Comparison of ENCODE assay signal across 7 cellular contexts in the genomic region with DNA sequence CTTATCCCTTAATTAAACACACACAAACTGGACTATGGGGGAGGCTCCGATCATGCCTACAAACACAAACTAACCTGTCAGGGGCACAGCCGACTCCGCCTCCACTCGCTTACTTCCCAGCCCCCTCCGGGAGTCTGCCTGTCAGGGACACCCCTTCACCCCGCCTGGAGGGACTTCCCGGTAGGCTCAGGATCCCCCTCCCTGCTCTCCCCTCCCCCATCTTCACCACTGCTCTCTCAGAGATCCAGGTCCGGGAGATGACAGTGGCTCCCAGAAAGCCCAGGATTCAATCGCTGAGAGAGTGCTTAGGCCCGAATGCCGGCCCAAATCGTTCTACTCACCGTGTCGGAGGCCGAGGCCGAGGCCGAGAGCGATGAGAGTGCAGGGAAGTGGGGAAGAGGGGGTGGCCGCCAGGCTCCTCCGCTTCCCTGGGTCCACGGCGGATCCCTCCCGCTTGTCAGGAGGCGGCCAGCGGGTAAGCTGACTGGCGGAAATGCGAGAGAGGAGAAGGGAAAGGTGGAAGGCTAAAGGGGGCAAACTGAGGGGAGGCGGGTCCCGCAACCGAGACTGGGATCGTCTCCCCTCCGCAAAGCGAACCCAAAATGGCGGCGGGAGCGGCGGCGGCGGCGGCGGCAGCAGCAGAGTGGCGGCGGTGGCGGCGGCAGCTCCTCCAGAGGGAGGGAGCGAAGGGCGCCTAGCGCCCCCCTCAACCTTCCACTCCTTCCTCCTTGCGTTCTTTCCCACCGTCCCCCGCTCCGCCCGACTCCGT. TPM values are rescaled to one million over a fixed set of nuclear protein-coding genes. Genes with fewer than 3 reads are reported as not detected.
DNase-seq lines count a peak whose midpoint lies in the region; ATAC-seq and TF ChIP-seq lines count a peak whose summit lies in the region.
"Not testable (repeated sequence)": the region's sequence is repeated elsewhere in the genome, so short reads cannot be mapped to it uniquely, and the experiment has no call there.

No MANE protein-coding gene starts in this region.

- not testable (repeated sequence) for H3K27me3 ChIP-seq in NT2/D1 (ENCODE audit: insufficient read depth, insufficient read length); dorsolateral prefrontal cortex; left lung

- DNase-seq in NT2/D1 (ENCODE audit: low read depth, low spot score): not testable (repeated sequence)
- DNase-seq in activated CD8-positive, alpha-beta memory T cell treated with anti-CD3 and anti-CD28 coated beads, Interleukin-2, amount 50 U/mL, for 4 hours: peak; percentile 67
- DNase-seq in dorsolateral prefrontal cortex (peak in 6 of 10 donors; percentile 27 to 69 (median 46)), left lung (peak; percentile 49 to 88)
- peak; percentile 61 for DNase-seq in stimulated activated CD4-positive, alpha-beta T cell treated with anti-CD3 and anti-CD28 coated beads, Interleukin-12 subunit alpha, Interleukin-12 subunit beta, amount 100 ng/mL, for 4 hours

- not testable (repeated sequence) for H3K4me1 ChIP-seq in NT2/D1 (ENCODE audit: insufficient read depth, insufficient read length)
- H3K4me1 ChIP-seq in left lung: peaks cover 14 to 55% of the 10 kb centered on the region in 2 donors

- ATAC-seq in GM19023 (IDR thresholded peaks at IDR 0.05; ENCODE audit: unreplicated experiment): peak; percentile 34
- peak; percentile 35 for ATAC-seq in HG03135 (IDR thresholded peaks at IDR 0.05; ENCODE audit: unreplicated experiment)
- peak; percentile 54 for ATAC-seq in left lung

- H3K4me3 ChIP-seq in NT2/D1 (ENCODE audit: insufficient read length, low read depth) (peak overlapping the region; percentile 99), dorsolateral prefrontal cortex (peak overlapping the region; percentile 73 to 99 (median 89)), left lung (peak overlapping the region; percentile 82 to 92)

- H3K9me3 ChIP-seq in NT2/D1 (ENCODE audit: insufficient read depth, low read length); left lung: not testable (repeated sequence)

- peak in 2 of 56 donors; percentile 4 to 12 for TF ChIP-seq CTCF in dorsolateral prefrontal cortex (IDR thresholded peaks at IDR 0.05 in 54 of 56, conservative IDR thresholded peaks at IDR 0.05 in 2 of 56; ENCODE audit: low read depth in 1 of 56, partially characterized antibody in 56 of 56)
- TF ChIP-seq CTCF in left lung (IDR thresholded peaks at IDR 0.05): not testable (repeated sequence)

- H3K9ac ChIP-seq in NT2/D1 (ENCODE audit: insufficient read length, low read depth): peak overlapping the region; percentile 92

- H3K36me3 ChIP-seq in NT2/D1 (ENCODE audit: insufficient read depth, insufficient read length, low read length): peaks cover 26% of the 10 kb centered on the region
- not testable (repeated sequence) for H3K36me3 ChIP-seq in left lung

- intact Hi-C loops in dorsolateral prefrontal cortex (cut with DNase I): loop anchor here (1.0 to 10.0 kb wide), 4 partner anchors 87 to 254 kb away; a partner anchor contains a TSS
- intact Hi-C loops in left lung (cut with DNase I): not testable (repeated sequence)

- H3K27ac ChIP-seq in dorsolateral prefrontal cortex: peak overlapping the region; percentile 79 to 100 (median 98)
- peak overlapping the region; percentile 98 for H3K27ac ChIP-seq in left lung

RNA-seq across cellular contexts. Expression of a gene that starts 0.6 kb away (rescaled TPM):
- total RNA-seq in dorsolateral prefrontal cortex (100 to 1,000 TPM in 119 of 120 experiments, 10 to 100 TPM in 1; 98.7 to 145 (median 120) TPM), left lung (10 to 100 TPM; 42.3 to 51.2 TPM)

RNA-seq across cellular contexts. Expression of a gene that starts 48.0 kb away (rescaled TPM):
- 10 to 100 TPM; 23.5 to 81.8 (median 48.0) TPM for total RNA-seq in dorsolateral prefrontal cortex
- total RNA-seq in left lung: 10 to 100 TPM; 27.2 to 44.4 TPM
